In genomic region chr3:3693593-3693992, GRCh38 we compare ENCODE assay signal across 6 cellular contexts.
"Had no signal": no experiment of that assay in that cellular context is flagged by ENCODE, and none has a peak within 500 bp of the region (broad histone marks: within the 10 kb centered on the region; RNA-seq: fewer than 3 reads in every experiment).

No MANE protein-coding gene starts in this region.

- ATAC-seq: HepG2, K562 had no signal

- H3K9me3 Mint-ChIP-seq: IgD-negative memory B cell had no signal

- H3K27ac ChIP-seq: HL-60 had no signal

- DNase-seq: IMR-90, KBM-7 had no signal

- H3K36me3 Mint-ChIP-seq: IgD-negative memory B cell had no signal

- H3K4me1 Mint-ChIP-seq: IgD-negative memory B cell had no signal

- H3K4me3 ChIP-seq: K562 had no signal

- H3K27me3 Mint-ChIP-seq: IgD-negative memory B cell had no signal

- H3K27ac Mint-ChIP-seq: IgD-negative memory B cell had no signal

- H3K4me3 Mint-ChIP-seq: IgD-negative memory B cell had no signal
